Comparison of ENCODE assay signal across 13 cellular contexts in the genomic region with DNA sequence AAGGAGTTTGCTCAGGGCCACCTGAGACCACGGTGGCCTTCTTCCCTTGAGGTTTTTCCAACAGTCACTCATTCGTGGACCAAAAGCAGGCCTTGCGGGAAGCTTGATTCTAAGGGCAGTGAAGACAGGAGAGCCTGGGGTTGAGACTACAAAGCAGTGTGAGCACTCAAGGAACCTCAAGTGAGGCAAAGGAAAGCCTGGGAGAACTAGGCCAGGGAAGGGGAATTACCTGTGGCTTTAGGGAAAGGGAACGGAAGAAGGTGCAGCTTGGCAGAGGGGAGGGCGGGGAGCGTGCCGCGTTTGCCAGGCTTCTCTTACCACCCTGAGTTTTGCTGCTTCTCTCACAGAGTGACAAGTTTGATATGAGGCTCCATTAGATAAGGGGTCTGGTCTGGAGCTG.
"Had no signal": no experiment of that assay in that cellular context is flagged by ENCODE, and none has a peak within 500 bp of the region (broad histone marks: within the 10 kb centered on the region; RNA-seq: fewer than 3 reads in every experiment).

No MANE protein-coding gene starts in this region.

- DNase-seq: activated gamma-delta T cell treated with Interleukin-2 at 50 U/mL for 16 hours; activated T-cell treated with anti-CD3 and anti-CD28 coated beads, Interleukin-2, amount 50 U/mL, for 72 hours; dorsolateral prefrontal cortex; erythroblast; gastrocnemius medialis; heart left ventricle; immature natural killer cell; SJCRH30; stimulated activated CD4-positive, alpha-beta T cell treated with anti-CD3 and anti-CD28 coated beads, Interleukin-12 subunit alpha, Interleukin-12 subunit beta, amount 100 ng/mL, for 4 hours; stimulated activated CD4-positive, alpha-beta T cell treated with anti-CD3 and anti-CD28 coated beads, Interleukin-2, amount 100 ng/mL, for 24 hours; substantia nigra had no signal

- H3K9me3 Mint-ChIP-seq: activated T-cell treated with anti-CD3 and anti-CD28 coated beads, Interleukin-2, amount 50 U/mL, for 72 hours; immature natural killer cell; neural crest cell; stimulated activated memory B cell treated with anti-CD40 and anti-IgM and Interleukin-4, amounts not matched to agents 10 μg/mL and 1 μg/mL and 100 μg/mL, for 72 hours had no signal

- ATAC-seq: activated T-cell treated with anti-CD3 and anti-CD28 coated beads, Interleukin-2, amount 50 U/mL, for 72 hours; heart left ventricle; stimulated activated memory B cell treated with anti-CD40 and anti-IgM and Interleukin-4, amounts not matched to agents 10 μg/mL and 1 μg/mL and 100 μg/mL, for 72 hours had no signal

- H3K4me3 Mint-ChIP-seq: activated T-cell treated with anti-CD3 and anti-CD28 coated beads, Interleukin-2, amount 50 U/mL, for 72 hours; immature natural killer cell; neural crest cell; stimulated activated memory B cell treated with anti-CD40 and anti-IgM and Interleukin-4, amounts not matched to agents 10 μg/mL and 1 μg/mL and 100 μg/mL, for 72 hours had no signal

- H3K4me1 Mint-ChIP-seq: stimulated activated memory B cell treated with anti-CD40 and anti-IgM and Interleukin-4, amounts not matched to agents 10 μg/mL and 1 μg/mL and 100 μg/mL, for 72 hours had no signal

- H3K27ac Mint-ChIP-seq: activated T-cell treated with anti-CD3 and anti-CD28 coated beads, Interleukin-2, amount 50 U/mL, for 72 hours; stimulated activated memory B cell treated with anti-CD40 and anti-IgM and Interleukin-4, amounts not matched to agents 10 μg/mL and 1 μg/mL and 100 μg/mL, for 72 hours had no signal

- H3K27me3 Mint-ChIP-seq: stimulated activated memory B cell treated with anti-CD40 and anti-IgM and Interleukin-4, amounts not matched to agents 10 μg/mL and 1 μg/mL and 100 μg/mL, for 72 hours had no signal
